In the genomic region with DNA sequence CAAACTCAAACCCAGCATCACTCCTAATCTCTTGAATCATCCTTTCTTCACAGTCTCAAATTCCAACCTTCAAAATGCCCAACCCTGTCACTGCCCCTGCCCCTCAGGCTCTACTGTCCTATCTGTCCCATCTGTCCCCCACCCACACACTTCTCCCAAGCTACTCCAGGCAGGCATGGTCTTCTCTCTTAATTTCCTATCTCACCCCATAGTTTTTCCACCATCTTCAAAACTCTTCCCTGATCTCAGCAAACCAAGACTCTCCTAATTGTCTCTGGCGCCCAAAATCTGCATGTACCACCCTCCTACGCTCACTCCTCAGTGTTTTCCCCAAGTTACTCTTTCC, we compare ENCODE assay signal across 1 cellular context.
TF ChIP-seq lines count a peak whose summit lies in the region.

No MANE protein-coding gene starts in this region.

TF ChIP-seq in endothelial cell of umbilical vein, 7 proteins besides CTCF, POLR2A, EP300 and RAD21 (continued from another document):
- TF ChIP-seq FOS (IDR thresholded peaks at IDR 0.05; ENCODE audit: borderline replicate concordance, insufficient read depth, low read length), result no peak
- TF ChIP-seq, protein P1, sequence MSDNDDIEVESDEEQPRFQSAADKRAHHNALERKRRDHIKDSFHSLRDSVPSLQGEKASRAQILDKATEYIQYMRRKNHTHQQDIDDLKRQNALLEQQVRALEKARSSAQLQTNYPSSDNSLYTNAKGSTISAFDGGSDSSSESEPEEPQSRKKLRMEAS (IDR thresholded peaks at IDR 0.05; ENCODE audit: insufficient read depth, insufficient read length), result no peak
- TF ChIP-seq MYC (IDR thresholded peaks at IDR 0.05; ENCODE audit: low read depth, low read length), result no peak
- TF ChIP-seq JUN (IDR thresholded peaks at IDR 0.05; ENCODE audit: borderline replicate concordance, insufficient read depth, insufficient read length, low read depth), result no peak
- no peak for TF ChIP-seq GATA2 (IDR thresholded peaks at IDR 0.05; ENCODE audit: insufficient read depth, insufficient read length, low read depth, low read length)
- no peak for TF ChIP-seq POLR2AphosphoS5 (IDR thresholded peaks at IDR 0.05; ENCODE audit: insufficient read depth, low read depth, low read length)
